ENCODE assay signal across 14 cellular contexts in the genomic region with DNA sequence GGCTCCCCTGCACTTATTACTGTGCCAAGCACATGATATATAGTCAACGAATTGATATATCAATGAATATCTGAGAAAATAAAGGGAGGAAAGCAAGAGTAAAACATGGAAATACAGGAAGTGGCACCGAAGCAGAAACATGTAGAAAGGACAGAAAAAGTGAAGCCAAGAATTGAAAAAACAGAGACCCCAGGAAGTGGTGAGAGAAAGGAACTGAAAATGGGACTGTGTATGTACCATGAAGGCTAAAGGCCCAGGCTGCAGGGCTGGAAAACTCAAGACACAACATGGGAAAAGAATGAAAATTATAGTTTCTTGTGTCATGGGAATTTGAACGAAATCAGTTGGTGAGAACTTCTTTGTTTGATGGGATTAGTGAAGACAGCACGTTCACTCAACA.
DNase-seq lines count a peak whose midpoint lies in the region; ATAC-seq, FAIRE-seq and TF ChIP-seq lines count a peak whose summit lies in the region.
"Had no signal": no experiment of that assay in that cellular context is flagged by ENCODE, and none has a peak within 500 bp of the region (broad histone marks: within the 10 kb centered on the region; RNA-seq: fewer than 3 reads in every experiment).

No MANE protein-coding gene starts in this region.

- H3K27ac ChIP-seq in CD4-positive, CD25-positive, alpha-beta regulatory T cell (ENCODE audit: insufficient read depth, low read length, poor library complexity, severe bottlenecking), result no peak overlapping the region
- H3K27ac ChIP-seq: prostate gland had no signal

- peak overlapping the region in 2 of 3 donors; percentile 5 to 11 for H3K27ac Mint-ChIP-seq in CD4-positive, CD25-positive, alpha-beta regulatory T cell
- peak overlapping the region; percentile 1 for H3K27ac Mint-ChIP-seq in activated T-helper 1 cell treated with anti-CD3 and anti-CD28 coated beads, Interleukin-12 subunit alpha, Interleukin-12 subunit beta, Interleukin-2, Interleukin-4 antibody, amounts not matched to agents 30 ng/mL and 10 ng/mL and 1 ng/mL, durations not matched to agents 14 hours and 24 hours and 36 hours
- H3K27ac Mint-ChIP-seq in natural killer cell treated with Interleukin-12 subunit alpha and Interleukin-12 subunit beta and Interleukin-15 and Interleukin-18, amount 100 ng/mL, for 72 hours, result peak overlapping the region; percentile 89 to 97
- H3K27ac Mint-ChIP-seq: WTC11 had no signal

- no peaks in the 10 kb centered on the region for H3K36me3 ChIP-seq in CD4-positive, CD25-positive, alpha-beta regulatory T cell (ENCODE audit: control insufficient read depth, insufficient read depth, low read length)
- H3K36me3 ChIP-seq: prostate gland had no signal

- no peak overlapping the region for H3K4me3 ChIP-seq in CD4-positive, CD25-positive, alpha-beta regulatory T cell (ENCODE audit: low read depth, low read length)
- H3K4me3 ChIP-seq: prostate gland had no signal

- peaks cover 4% of the 10 kb centered on the region for H3K27me3 Mint-ChIP-seq in CD4-positive, CD25-positive, alpha-beta regulatory T cell
- H3K27me3 Mint-ChIP-seq in activated T-helper 1 cell treated with anti-CD3 and anti-CD28 coated beads, Interleukin-12 subunit alpha, Interleukin-12 subunit beta, Interleukin-2, Interleukin-4 antibody, amounts not matched to agents 30 ng/mL and 10 ng/mL and 1 ng/mL, durations not matched to agents 14 hours and 24 hours and 36 hours (ENCODE audit: insufficient read depth), result peaks cover 2% of the 10 kb centered on the region
- no peaks in the 10 kb centered on the region for H3K27me3 Mint-ChIP-seq in natural killer cell treated with Interleukin-12 subunit alpha and Interleukin-12 subunit beta and Interleukin-15 and Interleukin-18, amount 100 ng/mL, for 72 hours

- H3K9me3 Mint-ChIP-seq in CD4-positive, CD25-positive, alpha-beta regulatory T cell, result peaks cover 0 to 1% (median 0%) of the 10 kb centered on the region in 7 donors
- no peaks in the 10 kb centered on the region for H3K9me3 Mint-ChIP-seq in activated T-helper 1 cell treated with anti-CD3 and anti-CD28 coated beads, Interleukin-12 subunit alpha, Interleukin-12 subunit beta, Interleukin-2, Interleukin-4 antibody, amounts not matched to agents 30 ng/mL and 10 ng/mL and 1 ng/mL, durations not matched to agents 14 hours and 24 hours and 36 hours
- peaks cover 7% of the 10 kb centered on the region for H3K9me3 Mint-ChIP-seq in natural killer cell treated with Interleukin-12 subunit alpha and Interleukin-12 subunit beta and Interleukin-15 and Interleukin-18, amount 100 ng/mL, for 72 hours
- H3K9me3 Mint-ChIP-seq: WTC11 had no signal

- H3K36me3 Mint-ChIP-seq in CD4-positive, CD25-positive, alpha-beta regulatory T cell, result no peaks in the 10 kb centered on the region
- H3K36me3 Mint-ChIP-seq in activated T-helper 1 cell treated with anti-CD3 and anti-CD28 coated beads, Interleukin-12 subunit alpha, Interleukin-12 subunit beta, Interleukin-2, Interleukin-4 antibody, amounts not matched to agents 30 ng/mL and 10 ng/mL and 1 ng/mL, durations not matched to agents 14 hours and 24 hours and 36 hours (ENCODE audit: low read depth), result peaks cover 8% of the 10 kb centered on the region
- H3K36me3 Mint-ChIP-seq in natural killer cell treated with Interleukin-12 subunit alpha and Interleukin-12 subunit beta and Interleukin-15 and Interleukin-18, amount 100 ng/mL, for 72 hours, result peaks cover 20% of the 10 kb centered on the region
- H3K36me3 Mint-ChIP-seq: WTC11 had no signal

- H3K4me3 Mint-ChIP-seq in CD4-positive, CD25-positive, alpha-beta regulatory T cell, result no peak overlapping the region
- H3K4me3 Mint-ChIP-seq in activated T-helper 1 cell treated with anti-CD3 and anti-CD28 coated beads, Interleukin-12 subunit alpha, Interleukin-12 subunit beta, Interleukin-2, Interleukin-4 antibody, amounts not matched to agents 30 ng/mL and 10 ng/mL and 1 ng/mL, durations not matched to agents 14 hours and 24 hours and 36 hours, result no peak overlapping the region
- peak overlapping the region; percentile 80 for H3K4me3 Mint-ChIP-seq in natural killer cell treated with Interleukin-12 subunit alpha and Interleukin-12 subunit beta and Interleukin-15 and Interleukin-18, amount 100 ng/mL, for 72 hours
- H3K4me3 Mint-ChIP-seq: WTC11 had no signal

- no peaks in the 10 kb centered on the region for H3K9me3 ChIP-seq in CD4-positive, CD25-positive, alpha-beta regulatory T cell (ENCODE audit: control insufficient read depth in 2 of 2, low read length in 2 of 2)
- H3K9me3 ChIP-seq: prostate gland, SK-N-SH had no signal

- peaks cover 5% of the 10 kb centered on the region for H3K4me1 ChIP-seq in CD4-positive, CD25-positive, alpha-beta regulatory T cell (ENCODE audit: control insufficient read depth, insufficient read depth, low read length, poor library complexity, severe bottlenecking)
- H3K4me1 ChIP-seq: prostate gland had no signal

- peaks cover 5 to 69% (median 32%) of the 10 kb centered on the region in 4 donors for H3K4me1 Mint-ChIP-seq in CD4-positive, CD25-positive, alpha-beta regulatory T cell
- H3K4me1 Mint-ChIP-seq in activated T-helper 1 cell treated with anti-CD3 and anti-CD28 coated beads, Interleukin-12 subunit alpha, Interleukin-12 subunit beta, Interleukin-2, Interleukin-4 antibody, amounts not matched to agents 30 ng/mL and 10 ng/mL and 1 ng/mL, durations not matched to agents 14 hours and 24 hours and 36 hours (ENCODE audit: low read depth), result peaks cover 89% of the 10 kb centered on the region
- peaks cover 84 to 95% of the 10 kb centered on the region in 2 donors for H3K4me1 Mint-ChIP-seq in natural killer cell treated with Interleukin-12 subunit alpha and Interleukin-12 subunit beta and Interleukin-15 and Interleukin-18, amount 100 ng/mL, for 72 hours (ENCODE audit: low read depth in 2 of 2)

- no peak for TF ChIP-seq POLR2A in GM12891 (IDR thresholded peaks at IDR 0.05; ENCODE audit: low read depth, low read length)

- H3K27me3 ChIP-seq in CD4-positive, CD25-positive, alpha-beta regulatory T cell (ENCODE audit: control insufficient read depth, insufficient read depth, low read length), result no peaks in the 10 kb centered on the region

- no peak for ATAC-seq in CD4-positive, CD25-positive, alpha-beta regulatory T cell (ENCODE audit: low read depth in 2 of 2)
- ATAC-seq in natural killer cell treated with Interleukin-12 subunit alpha and Interleukin-12 subunit beta and Interleukin-15 and Interleukin-18, amount 100 ng/mL, for 72 hours, result no peak
- no peak for ATAC-seq in esophagus mucosa
- ATAC-seq: WTC11 had no signal

- DNase-seq in CD4-positive, CD25-positive, alpha-beta regulatory T cell, result no peak
- no peak for DNase-seq in GM12891 (ENCODE audit: insufficient read length, low spot score)
- no peak for DNase-seq in activated T-helper 1 cell treated with anti-CD3 and anti-CD28 coated beads, Interleukin-12 subunit alpha, Interleukin-12 subunit beta, Interleukin-2, Interleukin-4 antibody, amounts not matched to agents 30 ng/mL and 10 ng/mL and 1 ng/mL, durations not matched to agents 14 hours and 24 hours and 36 hours (ENCODE audit: low spot score)
- DNase-seq in natural killer cell treated with Interleukin-12 subunit alpha and Interleukin-12 subunit beta and Interleukin-15 and Interleukin-18, amount 100 ng/mL, for 72 hours (ENCODE audit: low spot score), result no peak
- DNase-seq in NCI-H128 (lab: John Stamatoyannopoulos, UW; ENCODE audit: unreplicated experiment), result no peak
- no peak for DNase-seq in NCI-H446 treated with DMSO at 0.1 percent for 48 hours (lab: John Stamatoyannopoulos, UW)
- no peak for DNase-seq in epidermal melanocyte (ENCODE audit: insufficient read length, low spot score)
- DNase-seq: activated CD8-positive, alpha-beta memory T cell treated with anti-CD3 and anti-CD28 coated beads, Interleukin-2, amount 50 U/mL, for 4 hours; glutamatergic neuron; SK-N-SH had no signal

- FAIRE-seq in GM12891 (lab: Jason Lieb, UNC), result no peak
- FAIRE-seq: keratinocyte had no signal

- intact Hi-C loops in activated T-helper 1 cell treated with anti-CD3 and anti-CD28 coated beads, Interleukin-12 subunit alpha, Interleukin-12 subunit beta, Interleukin-2, Interleukin-4 antibody, amounts not matched to agents 30 ng/mL and 10 ng/mL and 1 ng/mL, durations not matched to agents 14 hours and 24 hours and 36 hours (cut with micrococcal nuclease), result loop anchor here (5.0 kb wide), 2 partner anchors 33 to 37 kb away; no protein-coding TSS in a partner anchor

TF ChIP-seq in GM12891, 5 proteins besides CTCF, POLR2A, EP300 and RAD21:
- TF ChIP-seq POU2F2 (IDR thresholded peaks at IDR 0.05; ENCODE audit: low read depth, low read length) (no peak), SPI1 (IDR thresholded peaks at IDR 0.05; ENCODE audit: low read depth, low read length) (peak; percentile 92), TAF1 (IDR thresholded peaks at IDR 0.05; ENCODE audit: low read depth, low read length) (no peak), PAX5 (IDR thresholded peaks at IDR 0.05; ENCODE audit: insufficient read depth, low read length, severe bottlenecking) (no peak), POLR2AphosphoS5 (IDR thresholded peaks at IDR 0.05; ENCODE audit: low read depth, low read length) (no peak)
TF ChIP-seq in GM12891: peak in this region for 1.

Comparison
In these comparisons a context has a peak if more than half of its experiments do, and no peak if none do; other contexts are left out.
1. H3K27ac Mint-ChIP-seq: peak in every context shown above with its lines; median percentile 93 in natural killer cell treated with Interleukin-12 subunit alpha and Interleukin-12 subunit beta and Interleukin-15 and Interleukin-18, amount 100 ng/mL, for 72 hours; 8 in CD4-positive, CD25-positive, alpha-beta regulatory T cell; 1 in activated T-helper 1 cell treated with anti-CD3 and anti-CD28 coated beads, Interleukin-12 subunit alpha, Interleukin-12 subunit beta, Interleukin-2, Interleukin-4 antibody, amounts not matched to agents 30 ng/mL and 10 ng/mL and 1 ng/mL, durations not matched to agents 14 hours and 24 hours and 36 hours.